14 cellular contexts compared by ENCODE assay signal in the genomic region with DNA sequence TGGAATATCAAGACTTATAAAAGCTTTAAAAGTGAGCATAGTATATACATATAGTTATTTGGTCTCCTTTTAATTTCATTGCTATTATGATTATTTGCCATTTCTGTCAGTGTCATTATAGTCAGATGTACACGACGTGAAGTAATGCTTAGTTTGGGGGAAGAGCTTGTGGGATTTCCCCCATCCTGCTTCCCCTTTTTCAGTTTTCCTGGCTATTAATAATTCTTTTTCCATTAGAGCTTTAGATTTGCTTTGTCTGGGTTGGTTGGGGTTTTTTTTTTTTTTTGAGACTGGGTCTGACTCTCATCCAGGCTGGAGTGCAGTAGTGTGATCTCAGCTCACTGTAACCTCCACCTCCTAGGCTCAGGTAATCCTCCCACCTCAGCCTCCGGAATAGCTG.
"Had no signal": no experiment of that assay in that cellular context is flagged by ENCODE, and none has a peak within 500 bp of the region (broad histone marks: within the 10 kb centered on the region; RNA-seq: fewer than 3 reads in every experiment).

No MANE protein-coding gene starts in this region.

- H3K36me3 ChIP-seq: colonic mucosa had no signal

- H3K27ac ChIP-seq: colonic mucosa, foreskin keratinocyte, parathyroid adenoma, tibial nerve, vagina had no signal

- ATAC-seq: foreskin keratinocyte; left cardiac atrium; naive thymus-derived CD4-positive, alpha-beta T cell had no signal

- H3K4me3 ChIP-seq: colonic mucosa, lung, tibial nerve, vagina had no signal

- H3K9me3 ChIP-seq: colonic mucosa, tibial nerve, vagina had no signal

- H3K9me3 Mint-ChIP-seq: naive thymus-derived CD4-positive, alpha-beta T cell had no signal

- H3K9ac ChIP-seq: parathyroid adenoma had no signal

- H3K27me3 ChIP-seq: colonic mucosa, foreskin keratinocyte, tibial nerve, vagina had no signal

- H3K4me1 ChIP-seq: colonic mucosa, parathyroid adenoma had no signal

- DNase-seq: activated CD4-positive, alpha-beta T cell treated with anti-CD3 and anti-CD28 coated beads for 1 hour; activated CD8-positive, alpha-beta memory T cell treated with anti-CD3 and anti-CD28 coated beads for 24 hours; activated gamma-delta T cell treated with Interleukin-2 at 50 U/mL for 16 hours; colonic mucosa; effector CD4-positive, alpha-beta T cell; foreskin keratinocyte; left cardiac atrium; naive thymus-derived CD4-positive, alpha-beta T cell; retina; stimulated activated CD4-positive, alpha-beta T cell treated with anti-CD3 and anti-CD28 coated beads, Interleukin-4, amount 100 ng/mL, for 4 hours had no signal

- H3K27me3 Mint-ChIP-seq: naive thymus-derived CD4-positive, alpha-beta T cell had no signal

- H2AFZ ChIP-seq: parathyroid adenoma had no signal
